Comparison of ENCODE assay signal across 16 cellular contexts in the genomic region with DNA sequence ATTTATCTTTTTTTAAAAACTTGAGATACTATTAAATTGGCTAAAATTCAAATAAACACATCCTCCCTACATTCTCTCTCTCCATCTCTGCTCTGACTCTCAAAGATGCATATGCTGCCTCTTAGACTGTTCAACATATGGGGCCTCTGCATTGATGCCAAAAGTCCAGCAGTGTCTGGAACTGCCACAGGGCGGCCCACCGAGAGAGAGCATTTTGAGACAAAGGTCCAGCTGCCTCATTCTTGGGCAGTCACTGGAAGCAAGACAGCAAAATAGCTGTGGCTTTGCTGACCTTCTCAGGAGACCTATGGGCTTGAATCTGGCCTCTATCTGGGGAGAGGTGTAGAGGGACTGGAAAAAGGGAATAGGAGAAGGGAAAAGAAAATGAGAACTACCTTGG. TPM values are rescaled to one million over a fixed set of nuclear protein-coding genes. Genes with fewer than 3 reads are reported as not detected.
DNase-seq lines count a peak whose midpoint lies in the region; ATAC-seq and TF ChIP-seq lines count a peak whose summit lies in the region.
"Had no signal": no experiment of that assay in that cellular context is flagged by ENCODE, and none has a peak within 500 bp of the region (broad histone marks: within the 10 kb centered on the region; RNA-seq: fewer than 3 reads in every experiment).

No MANE protein-coding gene starts in this region.

- H3K27ac Mint-ChIP-seq in progenitor cell of endocrine pancreas, result no peak overlapping the region
- H3K27ac Mint-ChIP-seq: activated naive CD8-positive, alpha-beta T cell had no signal

- H3K36me3 Mint-ChIP-seq in progenitor cell of endocrine pancreas (ENCODE audit: insufficient read depth), result peaks cover 18% of the 10 kb centered on the region
- H3K36me3 Mint-ChIP-seq: activated naive CD8-positive, alpha-beta T cell had no signal

- no peaks in the 10 kb centered on the region for H3K36me3 ChIP-seq in brain microvascular endothelial cell (replicated peaks)
- H3K36me3 ChIP-seq in psoas muscle (ENCODE audit: insufficient read depth in 1 of 2, low read depth in 1 of 2), result no peaks in the 10 kb centered on the region

- no peak overlapping the region for H3K4me3 ChIP-seq in brain microvascular endothelial cell (ENCODE audit: low read depth, low read length)
- H3K4me3 ChIP-seq in psoas muscle, result no peak overlapping the region

- in situ Hi-C loops in brain microvascular endothelial cell (cut with HindIII; ENCODE audit: low pct_ligation_motif_present, low sequenced_read_pairs), result no loop called here

- DNase-seq in DMS53 (lab: John Stamatoyannopoulos, UW) (peak; percentile 23), DMS53 treated with DMSO at 0.1 percent for 48 hours (lab: John Stamatoyannopoulos, UW; ENCODE audit: unreplicated experiment) (no peak), NCI-H524 (lab: John Stamatoyannopoulos, UW) (peak; percentile 65 to 74), brain microvascular endothelial cell (no peak), progenitor cell of endocrine pancreas (ENCODE audit: low spot score, unreplicated experiment) (no peak), psoas muscle (no peak)
- no peak for DNase-seq in activated CD4-positive, alpha-beta T cell treated with anti-CD3 and anti-CD28 coated beads for 4 hours
- DNase-seq: activated CD4-positive, alpha-beta T cell treated with anti-CD3 and anti-CD28 coated beads, Interleukin-2, amount 50 U/mL, for 4 hours; effector CD4-positive, alpha-beta T cell; NCI-H2029; stimulated activated CD4-positive, alpha-beta T cell treated with anti-CD3 and anti-CD28 coated beads, Interleukin-15, amount 100 ng/mL, for 24 hours; stimulated activated naive CD8-positive, alpha-beta T cell treated with anti-CD3 and anti-CD28 coated beads, Interleukin-15, Interleukin-2, amounts not matched to agents 100 U/mL and 50 U/mL, for 24 hours had no signal

- no peaks in the 10 kb centered on the region for H3K4me1 ChIP-seq in psoas muscle

- H3K27ac ChIP-seq in brain microvascular endothelial cell, result no peak overlapping the region
- H3K27ac ChIP-seq in psoas muscle, result no peak overlapping the region
- H3K27ac ChIP-seq: HL-60 had no signal

- H3K4me3 Mint-ChIP-seq in progenitor cell of endocrine pancreas (ENCODE audit: low read depth), result no peak overlapping the region
- H3K4me3 Mint-ChIP-seq: activated naive CD8-positive, alpha-beta T cell had no signal

- peak; percentile 68 for TF ChIP-seq CTCF in brain microvascular endothelial cell (IDR thresholded peaks at IDR 0.05; ENCODE audit: low read depth, low read length, missing control alignments)
- peak; percentile 41 for TF ChIP-seq CTCF in progenitor cell of endocrine pancreas (IDR thresholded peaks at IDR 0.05; ENCODE audit: unreplicated experiment)
- no peak for TF ChIP-seq CTCF in psoas muscle (IDR thresholded peaks at IDR 0.05)

- no peaks in the 10 kb centered on the region for H3K27me3 Mint-ChIP-seq in progenitor cell of endocrine pancreas

- H3K9me3 Mint-ChIP-seq in progenitor cell of endocrine pancreas (ENCODE audit: low read depth), result peaks cover 25% of the 10 kb centered on the region

- intact Hi-C loops in psoas muscle (cut with DNase I), result no loop called here

- peaks cover 8% of the 10 kb centered on the region for H3K9me3 ChIP-seq in psoas muscle

- H3K4me1 Mint-ChIP-seq in progenitor cell of endocrine pancreas (ENCODE audit: low read depth), result peaks cover 21% of the 10 kb centered on the region

- WGBS in psoas muscle, 3 donors, result 28 to 42% (median 41%) methylated on average over 2 of the region's 2 CpGs

- H3K27me3 ChIP-seq in brain microvascular endothelial cell (replicated peaks) (no peaks in the 10 kb centered on the region), psoas muscle (ENCODE audit: insufficient read depth in 3 of 3, low read length in 2 of 3) (no peaks in the 10 kb centered on the region)

- ATAC-seq in HG03354 (IDR thresholded peaks at IDR 0.05; ENCODE audit: poor library complexity, severe bottlenecking, unreplicated experiment), result no peak
- ATAC-seq in psoas muscle, result no peak
- ATAC-seq: stimulated activated naive CD8-positive, alpha-beta T cell treated with anti-CD3 and anti-CD28 coated beads, Interleukin-15, Interleukin-2, amounts not matched to agents 100 U/mL and 50 U/mL, for 24 hours had no signal

RNA-seq across cellular contexts. Expression of a gene that starts 12.9 kb away (rescaled TPM):
- total RNA-seq in progenitor cell of endocrine pancreas (0.27 and 0.29 TPM in 2 replicates), psoas muscle (not detected)
- not detected for polyA plus RNA-seq in psoas muscle
- total RNA-seq: A172 had no signal

RNA-seq across cellular contexts. Expression of a gene that starts 40.6 kb away (rescaled TPM):
- 17.9 and 18.9 TPM in 2 replicates for total RNA-seq in progenitor cell of endocrine pancreas
- total RNA-seq in psoas muscle, result 10 to 100 TPM in 2 of 4 donors, 1 to 10 TPM in 2; 4.4 to 13.8 (median 9.4) TPM
- polyA plus RNA-seq in psoas muscle, result 1 to 10 TPM; 1.4 to 3.2 (median 2.8) TPM

Comparison
In these comparisons a context has a peak if more than half of its experiments do, and no peak if none do; other contexts are left out.
1. DNase-seq: peak in DMS53 (single experiment) and NCI-H524 (2 of 2); none in DMS53 treated with DMSO at 0.1 percent for 48 hours (single experiment), brain microvascular endothelial cell (single experiment), progenitor cell of endocrine pancreas (single experiment), activated CD4-positive, alpha-beta T cell treated with anti-CD3 and anti-CD28 coated beads for 4 hours (0 of 2) and psoas muscle (0 of 2).